Comparison of ENCODE assay signal across 23 cellular contexts in genomic region chr9:105072476-105072875, GRCh38.
"Had no signal": no experiment of that assay in that cellular context is flagged by ENCODE, and none has a peak within 500 bp of the region (broad histone marks: within the 10 kb centered on the region; RNA-seq: fewer than 3 reads in every experiment).

No MANE protein-coding gene starts in this region.

- H3K4me1 ChIP-seq: ascending aorta had no signal

- H3K36me3 ChIP-seq: ascending aorta, cardiac muscle cell, WERI-Rb-1 had no signal

- H3K27ac ChIP-seq: ascending aorta, cardiac muscle cell, WERI-Rb-1 had no signal

- ATAC-seq: activated CD8-positive, alpha-beta memory T cell treated with anti-CD3 and anti-CD28 coated beads, Interleukin-2, amount 10 ng/mL, durations not matched to agents 7 days and 5 days had no signal

- H3K27me3 ChIP-seq: ascending aorta, cardiac muscle cell had no signal

- DNase-seq: activated CD4-positive, alpha-beta memory T cell treated with anti-CD3 and anti-CD28 coated beads, Interleukin-2, amount 10 ng/mL, durations not matched to agents 7 days and 5 days; activated CD4-positive, alpha-beta T cell treated with anti-CD3 and anti-CD28 coated beads for 1 hour; activated CD4-positive, alpha-beta T cell treated with anti-CD3 and anti-CD28 coated beads for 48 hours; activated CD4-positive, CD25-positive, alpha-beta regulatory T cell; activated CD8-positive, alpha-beta memory T cell treated with anti-CD3 and anti-CD28 coated beads for 24 hours; activated CD8-positive, alpha-beta memory T cell treated with anti-CD3 and anti-CD28 coated beads, Interleukin-2, amount 10 ng/mL, durations not matched to agents 7 days and 5 days; activated CD8-positive, alpha-beta memory T cell treated with anti-CD3 and anti-CD28 coated beads, Interleukin-2, amount 50 U/mL, for 48 hours; activated effector memory CD4-positive, alpha-beta T cell treated with Interleukin-2 at 50 U/mL for 16 hours; activated naive CD4-positive, alpha-beta T cell treated with anti-CD3 and anti-CD28 coated beads, Interleukin-2, amount 50 U/mL, for 16 hours; activated naive CD8-positive, alpha-beta T cell treated with anti-CD3 and anti-CD28 coated beads, Interleukin-2, amount 10 ng/mL, durations not matched to agents 7 days and 5 days; activated T-cell treated with anti-CD3 and anti-CD28 coated beads, Interleukin-2, amount 50 U/mL, for 48 hours; amygdala; NCI-H1092 treated with DMSO at 0.1 percent for 48 hours; NCI-H1417 treated with DMSO at 0.1 percent for 48 hours; NCI-H187 treated with DMSO at 0.1 percent for 48 hours; NCI-H2081 treated with DMSO at 0.1 percent for 48 hours; NCI-H345; NCI-H524 treated with DMSO at 0.1 percent for 48 hours; Right ventricle myocardium superior; T1000; WERI-Rb-1 had no signal

- H3K4me3 ChIP-seq: ascending aorta, cardiac muscle cell had no signal

- H3K9me3 ChIP-seq: ascending aorta had no signal
